ENCODE assay signal across 8 cellular contexts in genomic region chr21:37452222-37452621, GRCh38.
DNase-seq lines count a peak whose midpoint lies in the region; ATAC-seq and TF ChIP-seq lines count a peak whose summit lies in the region.

No MANE protein-coding gene starts in this region.

- H3K4me2 ChIP-seq in skeletal muscle satellite cell (ENCODE audit: low read length), result peak overlapping the region; percentile 27

- H3K36me3 Mint-ChIP-seq in activated B cell treated with CpG ODN at 0.5 μM for 24 hours (ENCODE audit: low read depth), result peaks cover 40% of the 10 kb centered on the region

- H3K27me3 ChIP-seq in right atrium auricular region, result no peaks in the 10 kb centered on the region
- H3K27me3 ChIP-seq in skeletal muscle satellite cell (ENCODE audit: control insufficient read depth, insufficient read depth, low read length), result no peaks in the 10 kb centered on the region

- H3K27ac ChIP-seq in right atrium auricular region, result peak overlapping the region; percentile 61 to 67

- CTCF ChIA-PET in activated B cell treated with CpG ODN at 0.5 μM for 24 hours (lab: Charles Lee), result no interaction called here

- POLR2A ChIA-PET in activated B cell treated with CpG ODN at 0.5 μM for 24 hours (lab: Charles Lee), result no interaction called here

- DNase-seq in GM03348 (ENCODE audit: low spot score) (peak; percentile 81), activated B cell treated with CpG ODN at 0.5 μM for 24 hours (no peak), right atrium auricular region (ENCODE audit: low spot score) (no peak), medulla oblongata (ENCODE audit: extremely low spot score) (no peak), HuH-7.5 (ENCODE audit: low spot score) (no peak), DMS79 treated with DMSO at 0.1 percent for 48 hours (lab: John Stamatoyannopoulos, UW) (no peak)

- H3K4me3 Mint-ChIP-seq in activated B cell treated with CpG ODN at 0.5 μM for 24 hours, result no peak overlapping the region

- ATAC-seq in activated B cell treated with CpG ODN at 0.5 μM for 24 hours (ENCODE audit: low read depth) (no peak), HG02885 (IDR thresholded peaks at IDR 0.05; ENCODE audit: poor library complexity, unreplicated experiment) (no peak)

- no peaks in the 10 kb centered on the region for H3K27me3 Mint-ChIP-seq in activated B cell treated with CpG ODN at 0.5 μM for 24 hours

- intact Hi-C loops in activated B cell treated with CpG ODN at 0.5 μM for 24 hours (cut with micrococcal nuclease), result no loop called here

- TF ChIP-seq CTCF in activated B cell treated with CpG ODN at 0.5 μM for 24 hours (IDR thresholded peaks at IDR 0.05) (no peak), right atrium auricular region (IDR thresholded peaks at IDR 0.05) (no peak)

- no peaks in the 10 kb centered on the region for H3K36me3 ChIP-seq in right atrium auricular region
- no peaks in the 10 kb centered on the region for H3K36me3 ChIP-seq in skeletal muscle satellite cell (ENCODE audit: insufficient read depth, low read length)

- H3K9me3 Mint-ChIP-seq in activated B cell treated with CpG ODN at 0.5 μM for 24 hours, result no peaks in the 10 kb centered on the region

- peaks cover 0 to 95% of the 10 kb centered on the region in 2 donors for H3K4me1 ChIP-seq in right atrium auricular region
- H3K4me1 ChIP-seq in skeletal muscle satellite cell (ENCODE audit: control insufficient read depth, insufficient read depth, low read length), result peaks cover 55% of the 10 kb centered on the region

- no peak overlapping the region for H3K4me3 ChIP-seq in right atrium auricular region
- H3K4me3 ChIP-seq in skeletal muscle satellite cell (ENCODE audit: low read length), result no peak overlapping the region

- no peaks in the 10 kb centered on the region for H3K9me3 ChIP-seq in right atrium auricular region
- H3K9me3 ChIP-seq in skeletal muscle satellite cell (replicated peaks; ENCODE audit: low read length), result no peaks in the 10 kb centered on the region

- peak overlapping the region; percentile 18 for H3K27ac Mint-ChIP-seq in activated B cell treated with CpG ODN at 0.5 μM for 24 hours

- H3K9ac ChIP-seq in skeletal muscle satellite cell (ENCODE audit: low read depth, low read length), result peak overlapping the region; percentile 21

- H3K4me1 Mint-ChIP-seq in activated B cell treated with CpG ODN at 0.5 μM for 24 hours, result peaks cover 65% of the 10 kb centered on the region
